ENCODE assay signal across 8 cellular contexts in genomic region chr9:128370367-128370751, GRCh38. TPM values are rescaled to one million over a fixed set of nuclear protein-coding genes. Genes with fewer than 3 reads are reported as not detected.
DNase-seq lines count a peak whose midpoint lies in the region; ATAC-seq and TF ChIP-seq lines count a peak whose summit lies in the region.

No MANE protein-coding gene starts in this region.

- intact Hi-C loops in activated CD4-positive, alpha-beta T cell treated with anti-CD3 and anti-CD28 coated beads, Interleukin-2, amount 10 ng/mL, durations not matched to agents 24 days and 14 days (cut with micrococcal nuclease) = loop anchor here (2.0 to 5.0 kb wide), 3 partner anchors 30 to 512 kb away; partner anchors contain the start of genes KYAT1, LRRC8A, SLC27A4 and SPTAN1
- intact Hi-C loops in thyroid gland (cut with DNase I) = no loop called here

- H3K27me3 Mint-ChIP-seq in activated CD4-positive, alpha-beta T cell treated with anti-CD3 and anti-CD28 coated beads, Interleukin-2, amount 10 ng/mL, durations not matched to agents 24 days and 14 days = no peaks in the 10 kb centered on the region
- H3K27me3 Mint-ChIP-seq in activated naive CD8-positive, alpha-beta T cell treated with anti-CD3 and anti-CD28 coated beads for 36 hours = no peaks in the 10 kb centered on the region

- no peak for TF ChIP-seq POLR2A in thyroid gland (IDR thresholded peaks at IDR 0.05)

- H3K27ac Mint-ChIP-seq in activated CD4-positive, alpha-beta T cell treated with anti-CD3 and anti-CD28 coated beads, Interleukin-2, amount 10 ng/mL, durations not matched to agents 24 days and 14 days = peak overlapping the region; percentile 93
- peak overlapping the region; percentile 96 for H3K27ac Mint-ChIP-seq in activated naive CD8-positive, alpha-beta T cell treated with anti-CD3 and anti-CD28 coated beads for 36 hours

- H3K9me3 ChIP-seq in thyroid gland = no peaks in the 10 kb centered on the region

- H3K4me1 Mint-ChIP-seq in activated CD4-positive, alpha-beta T cell treated with anti-CD3 and anti-CD28 coated beads, Interleukin-2, amount 10 ng/mL, durations not matched to agents 24 days and 14 days = peaks cover 28% of the 10 kb centered on the region
- peaks cover 22% of the 10 kb centered on the region for H3K4me1 Mint-ChIP-seq in activated naive CD8-positive, alpha-beta T cell treated with anti-CD3 and anti-CD28 coated beads for 36 hours

- no peaks in the 10 kb centered on the region for H3K9me3 Mint-ChIP-seq in activated CD4-positive, alpha-beta T cell treated with anti-CD3 and anti-CD28 coated beads, Interleukin-2, amount 10 ng/mL, durations not matched to agents 24 days and 14 days
- H3K9me3 Mint-ChIP-seq in activated naive CD8-positive, alpha-beta T cell treated with anti-CD3 and anti-CD28 coated beads for 36 hours = no peaks in the 10 kb centered on the region

- peaks cover 6 to 17% of the 10 kb centered on the region in 2 donors for H3K4me1 ChIP-seq in thyroid gland

- H3K36me3 ChIP-seq in kidney epithelial cell (ENCODE audit: control insufficient read depth, insufficient read depth, low read length) = no peaks in the 10 kb centered on the region
- H3K36me3 ChIP-seq in thyroid gland = no peaks in the 10 kb centered on the region

- H3K27ac ChIP-seq in thyroid gland = peak overlapping the region; percentile 72 to 86 (median 76)

- no peak for ATAC-seq in HG02870 (IDR thresholded peaks at IDR 0.05; ENCODE audit: unreplicated experiment)

- H3K4me3 ChIP-seq in kidney epithelial cell (ENCODE audit: low read depth, low read length) = peak overlapping the region; percentile 99
- peak overlapping the region; percentile 33 to 81 (median 65) for H3K4me3 ChIP-seq in thyroid gland (replicated peaks in 1 of 3)

- peak overlapping the region; percentile 99 for H3K4me3 Mint-ChIP-seq in activated CD4-positive, alpha-beta T cell treated with anti-CD3 and anti-CD28 coated beads, Interleukin-2, amount 10 ng/mL, durations not matched to agents 24 days and 14 days
- H3K4me3 Mint-ChIP-seq in activated naive CD8-positive, alpha-beta T cell treated with anti-CD3 and anti-CD28 coated beads for 36 hours = peak overlapping the region; percentile 92

- peak; percentile 63 for DNase-seq in activated CD4-positive, alpha-beta T cell treated with anti-CD3 and anti-CD28 coated beads, Interleukin-2, amount 10 ng/mL, durations not matched to agents 24 days and 14 days
- no peak for DNase-seq in activated CD4-positive, alpha-beta T cell treated with anti-CD3 and anti-CD28 coated beads for 1 hour
- DNase-seq in activated naive CD8-positive, alpha-beta T cell treated with anti-CD3 and anti-CD28 coated beads for 36 hours = no peak
- DNase-seq in kidney epithelial cell (ENCODE audit: low read depth) = no peak
- DNase-seq in thyroid gland = no peak
- DNase-seq in T1000 (lab: John Stamatoyannopoulos, UW) = no peak
- no peak for DNase-seq in Kasumi-1 (lab: John Stamatoyannopoulos, UW)

- no peaks in the 10 kb centered on the region for H3K27me3 ChIP-seq in kidney epithelial cell (ENCODE audit: control insufficient read depth, insufficient read depth, low read length)
- H3K27me3 ChIP-seq in thyroid gland = no peaks in the 10 kb centered on the region

- TF ChIP-seq CTCF in kidney epithelial cell (IDR thresholded peaks at IDR 0.05; ENCODE audit: insufficient read depth, low read length, poor library complexity, severe bottlenecking) (no peak), thyroid gland (IDR thresholded peaks at IDR 0.05) (no peak)

- H3K36me3 Mint-ChIP-seq in activated CD4-positive, alpha-beta T cell treated with anti-CD3 and anti-CD28 coated beads, Interleukin-2, amount 10 ng/mL, durations not matched to agents 24 days and 14 days (ENCODE audit: low read depth) = peaks cover 19% of the 10 kb centered on the region
- peaks cover 9% of the 10 kb centered on the region for H3K36me3 Mint-ChIP-seq in activated naive CD8-positive, alpha-beta T cell treated with anti-CD3 and anti-CD28 coated beads for 36 hours

RNA-seq across cellular contexts. Expression of gene URM1, which starts 0.8 kb away (rescaled TPM):
- 87.2 and 98.3 TPM in 2 replicates for total RNA-seq in activated CD4-positive, alpha-beta T cell treated with anti-CD3 and anti-CD28 coated beads, Interleukin-2, amount 10 ng/mL, durations not matched to agents 24 days and 14 days
- total RNA-seq in activated naive CD8-positive, alpha-beta T cell treated with anti-CD3 and anti-CD28 coated beads for 36 hours = 10 to 100 TPM; 81.7 to 85.6 TPM
- total RNA-seq in kidney epithelial cell = 47.3 and 49.9 TPM in 2 replicates
- 10 to 100 TPM; 24.3 to 39.4 (median 31.2) TPM for total RNA-seq in thyroid gland

RNA-seq across cellular contexts. Expression of gene SLC27A4, which starts 30.0 kb away (rescaled TPM):
- total RNA-seq in activated CD4-positive, alpha-beta T cell treated with anti-CD3 and anti-CD28 coated beads, Interleukin-2, amount 10 ng/mL, durations not matched to agents 24 days and 14 days = 37.0 and 37.9 TPM in 2 replicates
- 10 to 100 TPM; 21.0 to 22.8 TPM for total RNA-seq in activated naive CD8-positive, alpha-beta T cell treated with anti-CD3 and anti-CD28 coated beads for 36 hours
- total RNA-seq in kidney epithelial cell (39.4 and 40.3 TPM in 2 replicates), thyroid gland (10 to 100 TPM; 15.9 to 38.4 (median 30.4) TPM)

RNA-seq across cellular contexts. Expression of gene COQ4, which starts 47.7 kb away (rescaled TPM):
- total RNA-seq in activated CD4-positive, alpha-beta T cell treated with anti-CD3 and anti-CD28 coated beads, Interleukin-2, amount 10 ng/mL, durations not matched to agents 24 days and 14 days = 60.7 and 61.4 TPM in 2 replicates
- total RNA-seq in activated naive CD8-positive, alpha-beta T cell treated with anti-CD3 and anti-CD28 coated beads for 36 hours = 10 to 100 TPM; 41.4 to 45.6 TPM
- total RNA-seq in kidney epithelial cell (46.3 and 59.8 TPM in 2 replicates), thyroid gland (100 to 1,000 TPM in 3 of 4 donors, 10 to 100 TPM in 1; 71.8 to 137 (median 108) TPM)

RNA-seq across cellular contexts. Expression of gene TRUB2, which starts 48.1 kb away (rescaled TPM):
- total RNA-seq in activated CD4-positive, alpha-beta T cell treated with anti-CD3 and anti-CD28 coated beads, Interleukin-2, amount 10 ng/mL, durations not matched to agents 24 days and 14 days = 40.4 and 43.0 TPM in 2 replicates
- 10 to 100 TPM; 43.5 to 45.4 TPM for total RNA-seq in activated naive CD8-positive, alpha-beta T cell treated with anti-CD3 and anti-CD28 coated beads for 36 hours
- 12.7 and 24.4 TPM in 2 replicates for total RNA-seq in kidney epithelial cell
- 10 to 100 TPM in 3 of 4 donors, 1 to 10 TPM in 1; 8.3 to 19.2 (median 16.6) TPM for total RNA-seq in thyroid gland

RNA-seq across cellular contexts. Expression of gene CERCAM, which starts 50.3 kb away (rescaled TPM):
- 1.3 and 1.6 TPM in 2 replicates for total RNA-seq in activated CD4-positive, alpha-beta T cell treated with anti-CD3 and anti-CD28 coated beads, Interleukin-2, amount 10 ng/mL, durations not matched to agents 24 days and 14 days
- total RNA-seq in activated naive CD8-positive, alpha-beta T cell treated with anti-CD3 and anti-CD28 coated beads for 36 hours = 1 to 10 TPM; 1.4 to 2.2 TPM
- total RNA-seq in kidney epithelial cell (105 and 114 TPM in 2 replicates), thyroid gland (10 to 100 TPM; 22.3 to 35.4 (median 27.2) TPM)
